In genomic region chr17:82804442-82805191, GRCh38 we compare ENCODE assay signal across 16 cellular contexts. TPM values are rescaled to one million over a fixed set of nuclear protein-coding genes. Genes with fewer than 3 reads are reported as not detected.
A peak's percentile ranks its signal among the peaks of the same experiment; 100 is the strongest.
DNase-seq lines count a peak whose midpoint lies in the region; ATAC-seq, FAIRE-seq and TF ChIP-seq lines count a peak whose summit lies in the region.
"Had no signal": no experiment of that assay in that cellular context is flagged by ENCODE, and none has a peak within 500 bp of the region (broad histone marks: within the 10 kb centered on the region; RNA-seq: fewer than 3 reads in every experiment).

No MANE protein-coding gene starts in this region.

- DNase-seq in NCI-H1092 (lab: John Stamatoyannopoulos, UW): peak; percentile 12
- no peak for DNase-seq in endodermal cell
- peak; percentile 49 to 76 for DNase-seq in left lung
- DNase-seq in NCI-H1417 treated with DMSO at 0.1 percent for 48 hours (lab: John Stamatoyannopoulos, UW): no peak
- no peak for DNase-seq in NCI-H2227 treated with DMSO at 0.1 percent for 48 hours (lab: John Stamatoyannopoulos, UW)
- DNase-seq in kidney tubule cell (ENCODE audit: low spot score): no peak
- no peak for DNase-seq in frontal cortex (ENCODE audit: low spot score in 2 of 2)
- DNase-seq: activated T-cell treated with anti-CD3 and anti-CD28 coated beads, Interleukin-2, amount 50 U/mL, for 72 hours; KG1; stimulated activated CD4-positive, alpha-beta T cell treated with anti-CD3 and anti-CD28 coated beads, Interleukin-2, amount 100 ng/mL, for 24 hours; stimulated activated naive CD4-positive, alpha-beta T cell treated with Interleukin-2 at 50 U/mL for 16 hours had no signal

- H3K9me3 ChIP-seq in endodermal cell (ENCODE audit: control insufficient read depth, low read length) (no peaks in the 10 kb centered on the region), left lung (no peaks in the 10 kb centered on the region), skeletal muscle tissue (ENCODE audit: control insufficient read depth in 3 of 3, low read length in 3 of 3) (no peaks in the 10 kb centered on the region)

- H3K4me3 ChIP-seq in endodermal cell (ENCODE audit: low read length): no peak overlapping the region
- H3K4me3 ChIP-seq in left lung: no peak overlapping the region
- peak overlapping the region in 2 of 3 donors; percentile 32 to 36 for H3K4me3 ChIP-seq in skeletal muscle tissue (ENCODE audit: low read length in 3 of 3)

- peaks cover 41% of the 10 kb centered on the region for H3K36me3 Mint-ChIP-seq in endodermal cell (ENCODE audit: low read depth)

- H3K27me3 ChIP-seq in endodermal cell (ENCODE audit: control insufficient read depth, insufficient read depth, low read length, poor library complexity, severe bottlenecking) (no peaks in the 10 kb centered on the region), left lung (no peaks in the 10 kb centered on the region), skeletal muscle tissue (ENCODE audit: control insufficient read depth in 3 of 3, insufficient read depth in 3 of 3, low read length in 3 of 3) (no peaks in the 10 kb centered on the region)

- FAIRE-seq in frontal cortex (lab: Jason Lieb, UNC): no peak
- FAIRE-seq: colon had no signal

- peak; percentile 73 for ATAC-seq in left lung
- ATAC-seq: activated T-cell treated with anti-CD3 and anti-CD28 coated beads, Interleukin-2, amount 50 U/mL, for 72 hours; natural killer cell treated with Interleukin-12 subunit alpha and Interleukin-12 subunit beta and Interleukin-15 and Interleukin-18, amount 100 ng/mL, for 72 hours had no signal

- no peak overlapping the region for H3K9ac ChIP-seq in endodermal cell (ENCODE audit: extremely low read depth, low read length, poor library complexity, severe bottlenecking)
- peak overlapping the region; percentile 56 to 66 (median 65) for H3K9ac ChIP-seq in skeletal muscle tissue (ENCODE audit: low read depth in 1 of 3, low read length in 3 of 3)

- intact Hi-C loops in left lung (cut with DNase I): no loop called here

- H3K4me1 ChIP-seq in endodermal cell (ENCODE audit: control insufficient read depth, insufficient read depth, low read length) (no peaks in the 10 kb centered on the region), left lung (no peaks in the 10 kb centered on the region), skeletal muscle tissue (ENCODE audit: control insufficient read depth in 3 of 3, insufficient read depth in 3 of 3, low read length in 3 of 3) (peaks cover 21 to 29% (median 25%) of the 10 kb centered on the region in 3 donors)

- TF ChIP-seq CTCF in endodermal cell (conservative IDR thresholded peaks at IDR 0.05) (no peak), left lung (IDR thresholded peaks at IDR 0.05) (no peak)

- H3K27me3 Mint-ChIP-seq in endodermal cell (ENCODE audit: insufficient read depth): no peaks in the 10 kb centered on the region
- H3K27me3 Mint-ChIP-seq: natural killer cell treated with Interleukin-12 subunit alpha and Interleukin-12 subunit beta and Interleukin-15 and Interleukin-18, amount 100 ng/mL, for 72 hours had no signal

- no peaks in the 10 kb centered on the region for H3K4me1 Mint-ChIP-seq in endodermal cell

- peaks cover 24% of the 10 kb centered on the region for H3K36me3 ChIP-seq in endodermal cell (ENCODE audit: control insufficient read depth, insufficient read depth, low read length)
- peaks cover 0 to 41% of the 10 kb centered on the region in 2 donors for H3K36me3 ChIP-seq in left lung
- peaks cover 9 to 17% (median 15%) of the 10 kb centered on the region in 3 donors for H3K36me3 ChIP-seq in skeletal muscle tissue (ENCODE audit: control insufficient read depth in 3 of 3, insufficient read depth in 3 of 3, low read length in 3 of 3)

- WGBS in endodermal cell (ENCODE audit: insufficient coverage in 1 of 2, insufficient read length in 1 of 2), 2 experiments: 94% methylated on average over 18 to 27 of the region's 27 CpGs

- H3K27ac ChIP-seq in endodermal cell (ENCODE audit: low read depth, low read length) (peak overlapping the region; percentile 32), left lung (no peak overlapping the region), skeletal muscle tissue (ENCODE audit: low read depth, low read length) (peak overlapping the region; percentile 84)
- H3K27ac ChIP-seq: C4-2B, VCaP had no signal

- no peak overlapping the region for H3K4me3 Mint-ChIP-seq in endodermal cell
- H3K4me3 Mint-ChIP-seq: activated T-cell treated with anti-CD3 and anti-CD28 coated beads, Interleukin-2, amount 50 U/mL, for 72 hours; natural killer cell treated with Interleukin-12 subunit alpha and Interleukin-12 subunit beta and Interleukin-15 and Interleukin-18, amount 100 ng/mL, for 72 hours had no signal

- peaks cover 31% of the 10 kb centered on the region for H3K9me3 Mint-ChIP-seq in endodermal cell

- H3K27ac Mint-ChIP-seq in endodermal cell: no peak overlapping the region
- H3K27ac Mint-ChIP-seq: activated T-cell treated with anti-CD3 and anti-CD28 coated beads, Interleukin-2, amount 50 U/mL, for 72 hours; natural killer cell treated with Interleukin-12 subunit alpha and Interleukin-12 subunit beta and Interleukin-15 and Interleukin-18, amount 100 ng/mL, for 72 hours had no signal

RNA-seq across cellular contexts. Expression of gene ZNF750, which starts 35.2 kb away (rescaled TPM):
- total RNA-seq in endodermal cell: not detected
- polyA plus RNA-seq in endodermal cell (2013, experiment 1 of 2): not detected
- polyA plus RNA-seq in endodermal cell (2013, experiment 2 of 2): not detected
- 1 to 10 TPM; 1.6 to 3.4 TPM for total RNA-seq in left lung
- not detected for total RNA-seq in skeletal muscle tissue
- not detected for total RNA-seq in frontal cortex
- total RNA-seq: activated T-cell treated with anti-CD3 and anti-CD28 coated beads, Interleukin-2, amount 50 U/mL, for 72 hours; natural killer cell treated with Interleukin-12 subunit alpha and Interleukin-12 subunit beta and Interleukin-15 and Interleukin-18, amount 100 ng/mL, for 72 hours had no signal

RNA-seq across cellular contexts. Expression of gene TBCD, which starts 52.8 kb away (rescaled TPM):
- total RNA-seq in endodermal cell: 100 to 1,000 TPM; 107 TPM
- 107 TPM for polyA plus RNA-seq in endodermal cell (2013, experiment 1 of 2)
- polyA plus RNA-seq in endodermal cell (2013, experiment 2 of 2): 106 TPM
- total RNA-seq in left lung: 10 to 100 TPM; 87.2 to 89.6 TPM
- total RNA-seq in skeletal muscle tissue: 27.1 TPM
- total RNA-seq in frontal cortex: 73.8 TPM

Comparison
In these comparisons a context has a peak if more than half of its experiments do, and no peak if none do; other contexts are left out.
1. DNase-seq: peak in NCI-H1092 (single experiment) and left lung (2 of 2); none in endodermal cell (single experiment), NCI-H1417 treated with DMSO at 0.1 percent for 48 hours (single experiment), NCI-H2227 treated with DMSO at 0.1 percent for 48 hours (single experiment), kidney tubule cell (single experiment) and frontal cortex (0 of 2).
2. H3K27ac ChIP-seq: peak in endodermal cell (single experiment) and skeletal muscle tissue (single experiment); none in left lung (0 of 2).
3. H3K4me3 ChIP-seq: peak in skeletal muscle tissue (2 of 3); none in endodermal cell (single experiment) and left lung (0 of 2).